Comparison of ENCODE assay signal across 22 cellular contexts in the genomic region with DNA sequence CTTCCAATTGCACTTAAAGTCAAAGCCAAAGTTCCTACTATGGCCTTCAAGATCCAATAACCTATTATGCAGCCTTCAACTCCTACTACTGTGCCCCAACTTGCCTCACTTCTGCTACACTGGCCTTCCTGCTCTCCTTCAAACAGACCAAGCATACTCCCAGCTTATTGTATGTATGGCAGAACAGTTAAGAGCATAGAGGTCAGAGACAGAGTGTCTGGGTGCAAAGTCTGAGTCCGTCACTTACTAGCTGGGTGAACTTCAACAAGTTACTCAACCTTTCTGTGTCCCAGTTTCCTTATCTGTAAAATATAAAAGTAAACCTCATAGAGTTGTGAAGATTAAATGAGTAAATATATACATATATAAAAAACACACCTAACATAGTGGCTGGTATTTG.
"Had no signal": no experiment of that assay in that cellular context is flagged by ENCODE, and none has a peak within 500 bp of the region (broad histone marks: within the 10 kb centered on the region; RNA-seq: fewer than 3 reads in every experiment).

No MANE protein-coding gene starts in this region.

- ATAC-seq: activated CD8-positive, alpha-beta memory T cell treated with anti-CD3 and anti-CD28 coated beads, Interleukin-2, amount 10 ng/mL, durations not matched to agents 7 days and 5 days had no signal

- H3K36me3 ChIP-seq: breast epithelium, Peyer's patch, SJCRH30 had no signal

- H3K27ac ChIP-seq: breast epithelium, Peyer's patch, RWPE1, SJCRH30, VCaP had no signal

- H3K4me1 ChIP-seq: breast epithelium, SJCRH30 had no signal

- H3K4me3 ChIP-seq: breast epithelium, Peyer's patch, SJCRH30 had no signal

- DNase-seq: activated CD4-positive, alpha-beta T cell treated with anti-CD3 and anti-CD28 coated beads for 4 hours; activated CD8-positive, alpha-beta memory T cell treated with anti-CD3 and anti-CD28 coated beads, Interleukin-2, amount 10 ng/mL, durations not matched to agents 7 days and 5 days; activated effector memory CD4-positive, alpha-beta T cell treated with Interleukin-2 at 50 U/mL for 16 hours; activated naive CD4-positive, alpha-beta T cell; activated T-cell treated with anti-CD3 and anti-CD28 coated beads, Interleukin-2, amount 50 U/mL, for 24 hours; aorta; Karpas-422; MM.1S; NCI-H1105 treated with DMSO at 0.1 percent for 48 hours; NCI-H1436 treated with DMSO at 0.1 percent for 48 hours; NCI-H187; NCI-H2081; NCI-H446; NCI-H524; Right ventricle myocardium superior; SJCRH30; SK-N-SH; T-helper 1 cell had no signal

- H3K27me3 ChIP-seq: breast epithelium, Peyer's patch, SJCRH30 had no signal

- H3K9me3 ChIP-seq: breast epithelium, Peyer's patch, SJCRH30, SK-N-SH had no signal
